Comparison of ENCODE assay signal across 10 cellular contexts in the genomic region with DNA sequence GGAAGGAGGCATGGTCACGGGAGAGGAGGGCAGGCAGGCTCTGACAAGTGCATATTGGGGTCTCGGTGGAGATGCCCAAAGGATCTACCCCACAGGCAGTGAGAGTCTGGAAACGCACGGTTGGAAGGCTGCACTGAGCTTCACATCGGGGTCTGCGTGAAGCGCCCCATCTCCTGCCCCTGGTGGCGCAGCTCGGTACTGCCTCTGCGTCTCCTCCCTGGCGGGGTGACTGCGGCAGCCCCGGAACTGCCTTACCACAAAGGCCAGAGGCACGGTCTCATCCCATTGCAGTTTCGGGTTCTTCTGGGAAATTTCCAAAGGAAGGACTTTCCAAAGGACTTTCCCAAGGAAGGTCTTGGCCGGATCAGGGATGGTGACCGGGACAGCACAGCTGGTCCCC.
DNase-seq lines count a peak whose midpoint lies in the region; ATAC-seq and TF ChIP-seq lines count a peak whose summit lies in the region.
"Had no signal": no experiment of that assay in that cellular context is flagged by ENCODE, and none has a peak within 500 bp of the region (broad histone marks: within the 10 kb centered on the region; RNA-seq: fewer than 3 reads in every experiment).

No MANE protein-coding gene starts in this region.

- no peak overlapping the region for H3K4me2 ChIP-seq in PC-9

- no peaks in the 10 kb centered on the region for H3K9me3 ChIP-seq in PC-9 (ENCODE audit: insufficient read depth, low read depth)

- H3K36me3 ChIP-seq in PC-9 (ENCODE audit: low read depth), result no peaks in the 10 kb centered on the region

- peak; percentile 7 for DNase-seq in Daoy (ENCODE audit: low read depth)
- peak in 1 of 2 experiments; percentile 3 for DNase-seq in PC-9
- peak; percentile 74 for DNase-seq in posterior vena cava (ENCODE audit: low spot score)
- DNase-seq in NCI-H146 (lab: John Stamatoyannopoulos, UW), result no peak
- DNase-seq: naive B cell had no signal

- H3K79me2 ChIP-seq in PC-9 (ENCODE audit: low read depth), result no peaks in the 10 kb centered on the region

- H3K4me1 ChIP-seq in PC-9 (replicated peaks; ENCODE audit: insufficient read depth), result no peaks in the 10 kb centered on the region

- peaks cover 9% of the 10 kb centered on the region for H3K27me3 Mint-ChIP-seq in brain

- no peak overlapping the region for H2AFZ ChIP-seq in PC-9

- CTCF ChIA-PET in PC-9 (lab: Charles Lee), result no interaction called here

- H3K4me3 Mint-ChIP-seq in brain, result no peak overlapping the region
- H3K4me3 Mint-ChIP-seq: activated naive CD4-positive, alpha-beta T cell treated with anti-CD3 and anti-CD28 coated beads, Interleukin-2, amount 50 U/mL, for 24 hours; naive B cell had no signal

- POLR2A ChIA-PET in PC-9 (lab: Charles Lee; ENCODE audit: unreplicated experiment), result no interaction called here

- H3F3A ChIP-seq in PC-9 (ENCODE audit: insufficient read depth, low read depth), result no peaks in the 10 kb centered on the region

- H4K20me1 ChIP-seq in PC-9 (ENCODE audit: insufficient read depth), result no peaks in the 10 kb centered on the region

- no peaks in the 10 kb centered on the region for H3K9me2 ChIP-seq in PC-9 (ENCODE audit: insufficient read depth)

- H3K27ac ChIP-seq in PC-9, result no peak overlapping the region

- intact Hi-C loops in PC-9 (cut with micrococcal nuclease; ENCODE audit: unreplicated experiment) (no loop called here), posterior vena cava (cut with DNase I) (no loop called here)

- H3K36me3 Mint-ChIP-seq in brain, result no peaks in the 10 kb centered on the region
- H3K36me3 Mint-ChIP-seq: activated naive CD4-positive, alpha-beta T cell treated with anti-CD3 and anti-CD28 coated beads, Interleukin-2, amount 50 U/mL, for 24 hours; naive B cell had no signal

- H3K4me3 ChIP-seq in PC-9, result no peak overlapping the region

- H3K9me3 Mint-ChIP-seq in brain, result no peaks in the 10 kb centered on the region
- H3K9me3 Mint-ChIP-seq: activated naive CD4-positive, alpha-beta T cell treated with anti-CD3 and anti-CD28 coated beads, Interleukin-2, amount 50 U/mL, for 24 hours; naive B cell had no signal

- no TSS peak for BruUV-seq in PC-9 (replicated peaks; lab: Mats Ljungman, UMichigan)

- peaks cover 25% of the 10 kb centered on the region for H3K4me1 Mint-ChIP-seq in brain
- H3K4me1 Mint-ChIP-seq: activated naive CD4-positive, alpha-beta T cell treated with anti-CD3 and anti-CD28 coated beads, Interleukin-2, amount 50 U/mL, for 24 hours; naive B cell had no signal

- peaks cover 14% of the 10 kb centered on the region for H3K27me3 ChIP-seq in PC-9 (ENCODE audit: insufficient read depth, low read depth)

- ATAC-seq in HG03039 (IDR thresholded peaks at IDR 0.05; ENCODE audit: unreplicated experiment), result no peak
- ATAC-seq in HG02852 (IDR thresholded peaks at IDR 0.05; ENCODE audit: unreplicated experiment), result no peak
- ATAC-seq in GM19035 (IDR thresholded peaks at IDR 0.05; ENCODE audit: unreplicated experiment), result no peak

- H3K27ac Mint-ChIP-seq in brain, result no peak overlapping the region
- H3K27ac Mint-ChIP-seq: activated naive CD4-positive, alpha-beta T cell treated with anti-CD3 and anti-CD28 coated beads, Interleukin-2, amount 50 U/mL, for 24 hours; naive B cell had no signal

- TF ChIP-seq CTCF in PC-9 (conservative IDR thresholded peaks at IDR 0.05) (peak; percentile 60), brain (conservative IDR thresholded peaks at IDR 0.05) (peak; percentile 20 to 70)
